ENCODE assay signal across 17 cellular contexts in genomic region chr11:16942342-16942741, GRCh38.
DNase-seq lines count a peak whose midpoint lies in the region; ATAC-seq and TF ChIP-seq lines count a peak whose summit lies in the region.
"Had no signal": no experiment of that assay in that cellular context is flagged by ENCODE, and none has a peak within 500 bp of the region (broad histone marks: within the 10 kb centered on the region; RNA-seq: fewer than 3 reads in every experiment).

No MANE protein-coding gene starts in this region.

- DNase-seq in cardiac muscle cell (ENCODE audit: low read depth in 1 of 2, low spot score in 1 of 2) = peak in 1 of 2 donors; percentile 59
- DNase-seq in Right ventricle myocardium inferior (ENCODE audit: missing footprints) = no peak
- DNase-seq in left cardiac atrium = peak; percentile 24
- no peak for DNase-seq in adrenal gland
- no peak for DNase-seq in activated gamma-delta T cell (lab: John Stamatoyannopoulos, UW)
- DNase-seq: 8988T; AML-193; Caco-2; CD8-positive, alpha-beta memory T cell; DND-41; GDM1; H7 had no signal

- peak overlapping the region; percentile 2; the same call in 1 of the 2 replicates for H3K9ac ChIP-seq in iPS-20b (ENCODE audit: low read depth, low read length)
- H3K9ac ChIP-seq: BLaER1 had no signal

- H3K4me3 ChIP-seq in cardiac muscle cell = no peak overlapping the region
- H3K4me3 ChIP-seq in iPS-20b (ENCODE audit: low read length) = no peak overlapping the region
- H3K4me3 ChIP-seq in adrenal gland = no peak overlapping the region
- H3K4me3 ChIP-seq: BLaER1, GM23338 had no signal

- H3K27me3 ChIP-seq in cardiac muscle cell (no peaks in the 10 kb centered on the region), iPS-20b (ENCODE audit: insufficient read depth, low read length) (no peaks in the 10 kb centered on the region), adrenal gland (no peaks in the 10 kb centered on the region)
- H3K27me3 ChIP-seq: BLaER1 had no signal

- H3K9me3 ChIP-seq in cardiac muscle cell (ENCODE audit: low read depth) (no peaks in the 10 kb centered on the region), iPS-20b (ENCODE audit: insufficient read depth, low read depth, low read length) (no peaks in the 10 kb centered on the region), adrenal gland (replicated peaks in 1 of 3) (no peaks in the 10 kb centered on the region)
- H3K9me3 ChIP-seq: BLaER1, Caco-2 had no signal

- TF ChIP-seq CTCF in cardiac muscle cell (IDR thresholded peaks at IDR 0.05; ENCODE audit: low read depth, low read length) (no peak), adrenal gland (IDR thresholded peaks at IDR 0.05) (no peak)

- H3K27ac ChIP-seq in cardiac muscle cell = peak overlapping the region; percentile 80
- H3K27ac ChIP-seq in iPS-20b (ENCODE audit: low read length) = no peak overlapping the region
- H3K27ac ChIP-seq in adrenal gland = no peak overlapping the region
- H3K27ac ChIP-seq: BLaER1 had no signal

- ATAC-seq in Right ventricle myocardium inferior (no peak), left cardiac atrium (peak; percentile 86 to 91), GM19023 (IDR thresholded peaks at IDR 0.05; ENCODE audit: unreplicated experiment) (no peak), GM18520 (IDR thresholded peaks at IDR 0.05; ENCODE audit: unreplicated experiment) (no peak)
- ATAC-seq: GM23338 had no signal

- H3K36me3 ChIP-seq in cardiac muscle cell (no peaks in the 10 kb centered on the region), iPS-20b (ENCODE audit: insufficient read depth, low read depth, low read length) (no peaks in the 10 kb centered on the region), adrenal gland (replicated peaks in 1 of 2) (no peaks in the 10 kb centered on the region)
- H3K36me3 ChIP-seq: BLaER1 had no signal

- TF ChIP-seq POLR2A in adrenal gland (IDR thresholded peaks at IDR 0.05) = no peak

- 84 to 90% (median 87%) methylated on average over 4 of the region's 4 CpGs for WGBS in adrenal gland, 4 donors

- intact Hi-C loops in Right ventricle myocardium inferior (cut with DNase I) (no loop called here), left cardiac atrium (cut with DNase I) (loop anchor here in 1 of 2 donors (5.0 kb wide), 1 partner anchor 90 kb away; no protein-coding TSS in a partner anchor), adrenal gland (cut with DNase I) (no loop called here)

- peaks cover 34% of the 10 kb centered on the region for H3K4me1 ChIP-seq in cardiac muscle cell (ENCODE audit: low read depth)
- peaks cover 16% of the 10 kb centered on the region; the same call in 1 of the 2 replicates for H3K4me1 ChIP-seq in iPS-20b (ENCODE audit: insufficient read depth, low read length)
- no peaks in the 10 kb centered on the region for H3K4me1 ChIP-seq in adrenal gland (replicated peaks in 1 of 2)

Comparison
In these comparisons a context has a peak if more than half of its experiments do, and no peak if none do; other contexts are left out.
1. ATAC-seq: peak in left cardiac atrium (2 of 2); none in Right ventricle myocardium inferior (single experiment), GM19023 (single experiment) and GM18520 (single experiment).